20 cellular contexts compared by ENCODE assay signal in genomic region chr15:67935244-67935643, GRCh38.
"Had no signal": no experiment of that assay in that cellular context is flagged by ENCODE, and none has a peak within 500 bp of the region (broad histone marks: within the 10 kb centered on the region; RNA-seq: fewer than 3 reads in every experiment).

No MANE protein-coding gene starts in this region.

- H3K27ac ChIP-seq: brain microvascular endothelial cell, spleen, upper lobe of left lung had no signal

- DNase-seq: activated CD4-positive, alpha-beta T cell treated with anti-CD3 and anti-CD28 coated beads, Interleukin-2, amount 50 U/mL, for 1 hour; activated CD4-positive, CD25-positive, alpha-beta regulatory T cell treated with anti-CD3 and anti-CD28 coated beads, Interleukin-2, amount 50 U/mL, for 72 hours; activated T-cell treated with anti-CD3 and anti-CD28 coated beads, Interleukin-2, amount 50 U/mL, for 1 hour; brain microvascular endothelial cell; central memory CD4-positive, alpha-beta T cell; effector memory CD4-positive, alpha-beta T cell; foreskin melanocyte; glutamatergic neuron; naive thymus-derived CD4-positive, alpha-beta T cell; occipital lobe; spleen; stimulated activated CD4-positive, alpha-beta T cell treated with anti-CD3 and anti-CD28 coated beads, Interleukin-4, amount 100 ng/mL, for 1 hour; stimulated activated naive CD4-positive, alpha-beta T cell; T-helper 2 cell; testis; upper lobe of left lung had no signal

- H3K4me1 ChIP-seq: testis, upper lobe of left lung had no signal

- H3K36me3 ChIP-seq: ascending aorta, brain microvascular endothelial cell, spleen, upper lobe of left lung had no signal

- ATAC-seq: activated naive CD4-positive, alpha-beta T cell treated with anti-CD3 and anti-CD28 coated beads, Interleukin-2, amount 50 U/mL, for 72 hours; activated T-helper 17 cell treated with anti-CD3 and anti-CD28 coated beads, Interleukin-2, amount 50 U/mL, for 72 hours; naive thymus-derived CD4-positive, alpha-beta T cell had no signal

- H3K27me3 ChIP-seq: ascending aorta, brain microvascular endothelial cell, spleen, testis, upper lobe of left lung had no signal

- H3K4me3 ChIP-seq: ascending aorta, lung, spleen, testis, upper lobe of left lung had no signal

- H3K9me3 ChIP-seq: ascending aorta, spleen, testis, upper lobe of left lung had no signal
